In the genomic region with DNA sequence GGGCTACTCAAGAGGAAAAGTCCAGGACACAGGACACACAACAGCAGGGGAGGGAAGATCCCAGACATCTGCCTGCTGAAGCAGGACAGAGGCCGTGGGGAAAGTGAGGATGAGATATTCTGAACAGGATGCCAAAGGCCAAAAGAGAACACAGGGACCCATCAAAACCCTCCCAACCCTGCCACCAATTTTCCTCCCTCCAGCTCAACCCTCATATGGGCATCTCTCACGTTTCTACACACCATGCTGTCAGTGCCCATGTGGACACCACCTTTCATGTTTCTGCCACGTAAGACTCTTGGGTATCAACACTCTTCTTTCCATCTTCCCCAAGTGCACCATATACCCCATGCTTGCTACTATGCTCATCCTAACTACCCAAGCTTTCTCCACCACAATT, we compare ENCODE assay signal across 24 cellular contexts.
"Had no signal": no experiment of that assay in that cellular context is flagged by ENCODE, and none has a peak within 500 bp of the region (broad histone marks: within the 10 kb centered on the region; RNA-seq: fewer than 3 reads in every experiment).

No MANE protein-coding gene starts in this region.

- H3K4me3 Mint-ChIP-seq: activated CD8-positive, alpha-beta memory T cell treated with anti-CD3 and anti-CD28 coated beads, Interleukin-2, amount 10 ng/mL, durations not matched to agents 7 days and 5 days; activated naive CD4-positive, alpha-beta T cell treated with anti-CD3 and anti-CD28 coated beads, Interleukin-2, amount 50 U/mL, for 24 hours; activated T-cell treated with anti-CD3 and anti-CD28 coated beads, Interleukin-2, amount 50 U/mL, for 24 hours; activated T-helper 1 cell treated with anti-CD3 and anti-CD28 coated beads, Interleukin-12 subunit alpha, Interleukin-12 subunit beta, Interleukin-2, Interleukin-4 antibody, amounts not matched to agents 30 ng/mL and 10 ng/mL and 1 ng/mL, durations not matched to agents 14 hours and 24 hours and 36 hours; T-helper 2 cell treated with Interferon-gamma antibody and Interleukin-4, amounts not matched to agents 5 μg/mL and 100 μg/mL, for 36 hours had no signal

- H3K36me3 ChIP-seq: SJSA1 had no signal

- H3K9me3 ChIP-seq: SJSA1 had no signal

- H3K9me3 Mint-ChIP-seq: activated naive CD4-positive, alpha-beta T cell treated with anti-CD3 and anti-CD28 coated beads, Interleukin-2, amount 50 U/mL, for 24 hours; activated T-cell treated with anti-CD3 and anti-CD28 coated beads, Interleukin-2, amount 50 U/mL, for 24 hours; activated T-helper 1 cell treated with anti-CD3 and anti-CD28 coated beads, Interleukin-12 subunit alpha, Interleukin-12 subunit beta, Interleukin-2, Interleukin-4 antibody, amounts not matched to agents 30 ng/mL and 10 ng/mL and 1 ng/mL, durations not matched to agents 14 hours and 24 hours and 36 hours; T-helper 2 cell treated with Interferon-gamma antibody and Interleukin-4, amounts not matched to agents 5 μg/mL and 100 μg/mL, for 36 hours had no signal

- H3K27ac Mint-ChIP-seq: activated CD8-positive, alpha-beta memory T cell treated with anti-CD3 and anti-CD28 coated beads, Interleukin-2, amount 10 ng/mL, durations not matched to agents 7 days and 5 days; activated naive CD4-positive, alpha-beta T cell treated with anti-CD3 and anti-CD28 coated beads, Interleukin-2, amount 50 U/mL, for 24 hours; activated T-cell treated with anti-CD3 and anti-CD28 coated beads, Interleukin-2, amount 50 U/mL, for 24 hours; activated T-helper 1 cell treated with anti-CD3 and anti-CD28 coated beads, Interleukin-12 subunit alpha, Interleukin-12 subunit beta, Interleukin-2, Interleukin-4 antibody, amounts not matched to agents 30 ng/mL and 10 ng/mL and 1 ng/mL, durations not matched to agents 14 hours and 24 hours and 36 hours; T-helper 2 cell treated with Interferon-gamma antibody and Interleukin-4, amounts not matched to agents 5 μg/mL and 100 μg/mL, for 36 hours had no signal

- H3K4me3 ChIP-seq: K562, SJSA1 had no signal

- H3K4me1 Mint-ChIP-seq: activated CD8-positive, alpha-beta memory T cell treated with anti-CD3 and anti-CD28 coated beads, Interleukin-2, amount 10 ng/mL, durations not matched to agents 7 days and 5 days; activated naive CD4-positive, alpha-beta T cell treated with anti-CD3 and anti-CD28 coated beads, Interleukin-2, amount 50 U/mL, for 24 hours had no signal

- H3K4me1 ChIP-seq: SJSA1 had no signal

- H3K27me3 ChIP-seq: SJSA1 had no signal

- H3K36me3 Mint-ChIP-seq: activated CD8-positive, alpha-beta memory T cell treated with anti-CD3 and anti-CD28 coated beads, Interleukin-2, amount 10 ng/mL, durations not matched to agents 7 days and 5 days; activated naive CD4-positive, alpha-beta T cell treated with anti-CD3 and anti-CD28 coated beads, Interleukin-2, amount 50 U/mL, for 24 hours had no signal

- H3K27ac ChIP-seq: SJSA1 had no signal

- DNase-seq: activated CD4-positive, alpha-beta T cell treated with anti-CD3 and anti-CD28 coated beads for 48 hours; activated CD4-positive, alpha-beta T cell treated with anti-CD3 and anti-CD28 coated beads, Interleukin-2, amount 50 U/mL, for 4 hours; activated CD8-positive, alpha-beta memory T cell treated with anti-CD3 and anti-CD28 coated beads, Interleukin-2, amount 10 ng/mL, durations not matched to agents 7 days and 5 days; activated effector memory CD4-positive, alpha-beta T cell treated with Interleukin-2 at 50 U/mL for 16 hours; activated naive CD4-positive, alpha-beta T cell; activated T-cell treated with anti-CD3 and anti-CD28 coated beads, Interleukin-2, amount 50 U/mL, for 24 hours; amniotic stem cell; Karpas-422; MM.1S; NCI-H1105; NCI-H1436; NCI-H1694 treated with DMSO at 0.1 percent for 48 hours; NCI-H2029 treated with DMSO at 0.1 percent for 48 hours; NCI-H446; NCI-H524; SHP77; SW 1271 had no signal

- ATAC-seq: activated CD4-positive, CD25-positive, alpha-beta regulatory T cell treated with anti-CD3 and anti-CD28 coated beads, Interleukin-2, amount 50 U/mL, for 24 hours; activated CD8-positive, alpha-beta memory T cell treated with anti-CD3 and anti-CD28 coated beads, Interleukin-2, amount 10 ng/mL, durations not matched to agents 7 days and 5 days; K562; SK-N-SH treated with all-trans-retinoic acid at 6 μM for 48 hours had no signal
